Comparison of ENCODE assay signal across 36 cellular contexts in the genomic region with DNA sequence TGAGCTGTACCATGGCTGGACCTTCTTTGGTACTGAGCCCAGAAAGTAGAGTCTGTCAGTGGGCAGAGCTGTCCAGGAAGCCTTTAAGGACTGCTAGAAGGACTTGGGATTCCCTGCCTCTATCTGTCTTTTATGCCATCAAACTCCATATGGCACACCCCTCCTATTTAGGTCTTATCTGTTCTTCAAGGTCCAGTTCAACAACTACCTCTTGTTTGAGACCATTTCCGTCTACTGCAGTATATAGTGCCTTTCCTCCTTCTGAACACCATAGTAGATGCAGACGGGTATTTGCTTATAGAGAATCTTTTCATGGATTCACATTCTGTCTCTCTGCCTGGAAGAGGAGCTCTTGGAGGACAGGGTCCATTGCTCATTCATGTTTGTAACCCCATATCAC.
"Had no signal": no experiment of that assay in that cellular context is flagged by ENCODE, and none has a peak within 500 bp of the region (broad histone marks: within the 10 kb centered on the region; RNA-seq: fewer than 3 reads in every experiment).

No MANE protein-coding gene starts in this region.

- H3K36me3 ChIP-seq: adrenal gland, ascending aorta, brain microvascular endothelial cell, breast epithelium had no signal

- H3K4me1 Mint-ChIP-seq: activated B cell treated with CpG ODN at 0.5 μM for 24 hours; activated CD4-positive, alpha-beta T cell treated with anti-CD3 and anti-CD28 coated beads, Interleukin-2, amount 10 ng/mL, durations not matched to agents 24 days and 14 days; activated naive CD8-positive, alpha-beta T cell treated with anti-CD3 and anti-CD28 coated beads for 36 hours; activated T-helper 17 cell treated with anti-CD3 and anti-CD28 coated beads, Interleukin-2, amount 50 U/mL, for 72 hours had no signal

- H3K4me3 Mint-ChIP-seq: activated B cell treated with CpG ODN at 0.5 μM for 24 hours; activated CD4-positive, alpha-beta memory T cell treated with anti-CD3 and anti-CD28 coated beads for 36 hours; activated CD4-positive, alpha-beta T cell treated with anti-CD3 and anti-CD28 coated beads, Interleukin-2, amount 10 ng/mL, durations not matched to agents 24 days and 14 days; activated CD8-positive, alpha-beta T cell treated with anti-CD3 and anti-CD28 coated beads for 36 hours; activated naive CD4-positive, alpha-beta T cell treated with anti-CD3 and anti-CD28 coated beads for 36 hours; activated naive CD8-positive, alpha-beta T cell treated with anti-CD3 and anti-CD28 coated beads for 36 hours; activated T-cell treated with anti-CD3 and anti-CD28 coated beads, Interleukin-2, amount 50 U/mL, for 4 hours; activated T-cell treated with anti-CD3 and anti-CD28 coated beads, Interleukin-2, amount 50 U/mL, for 72 hours; activated T-helper 1 cell treated with anti-CD3 and anti-CD28 coated beads, Interleukin-12 subunit alpha, Interleukin-12 subunit beta, Interleukin-2, Interleukin-4 antibody, amounts not matched to agents 30 ng/mL and 10 ng/mL and 1 ng/mL, durations not matched to agents 14 hours and 24 hours and 36 hours; activated T-helper 17 cell treated with anti-CD3 and anti-CD28 coated beads, Interleukin-2, amount 50 U/mL, for 72 hours; T-helper 1 cell treated with Interleukin-12 subunit alpha and Interleukin-12 subunit beta and Interleukin-4 antibody, amounts not matched to agents 30 μg/mL and 1 μg/mL, for 36 hours; T-helper 2 cell treated with Interferon-gamma antibody and Interleukin-4, amounts not matched to agents 5 μg/mL and 100 μg/mL, for 36 hours had no signal

- H3K9me3 ChIP-seq: body of pancreas had no signal

- H3K4me3 ChIP-seq: adrenal gland, ascending aorta, body of pancreas, breast epithelium had no signal

- DNase-seq: activated B cell treated with CpG ODN at 0.5 μM for 24 hours; activated CD4-positive, alpha-beta memory T cell treated with anti-CD3 and anti-CD28 coated beads for 36 hours; activated CD4-positive, alpha-beta T cell treated with anti-CD3 and anti-CD28 coated beads for 4 hours; activated CD4-positive, alpha-beta T cell treated with anti-CD3 and anti-CD28 coated beads, Interleukin-2, amount 10 ng/mL, durations not matched to agents 24 days and 14 days; activated CD4-positive, alpha-beta T cell treated with anti-CD3 and anti-CD28 coated beads, Interleukin-2, amount 50 U/mL, for 1 hour; activated CD4-positive, alpha-beta T cell treated with anti-CD3 and anti-CD28 coated beads, Interleukin-2, amount 50 U/mL, for 4 hours; activated CD4-positive, CD25-positive, alpha-beta regulatory T cell treated with anti-CD3 and anti-CD28 coated beads, Interleukin-2, amount 50 U/mL, for 72 hours; activated CD8-positive, alpha-beta memory T cell treated with anti-CD3 and anti-CD28 coated beads, Interleukin-2, amount 50 U/mL, for 4 hours; activated CD8-positive, alpha-beta T cell treated with anti-CD3 and anti-CD28 coated beads for 36 hours; activated effector memory CD4-positive, alpha-beta T cell treated with anti-CD3 and anti-CD28 coated beads, Interleukin-2, amount 50 U/mL, for 16 hours; activated gamma-delta T cell treated with Interleukin-2 at 50 U/mL for 16 hours; activated naive CD4-positive, alpha-beta T cell; activated naive CD4-positive, alpha-beta T cell treated with anti-CD3 and anti-CD28 coated beads for 36 hours; activated naive CD4-positive, alpha-beta T cell treated with anti-CD3 and anti-CD28 coated beads, Interleukin-2, amount 50 U/mL, for 16 hours; activated naive CD8-positive, alpha-beta T cell treated with anti-CD3 and anti-CD28 coated beads for 36 hours; activated T-cell treated with anti-CD3 and anti-CD28 coated beads for 4 hours; activated T-cell treated with anti-CD3 and anti-CD28 coated beads, Interleukin-2, amount 50 U/mL, for 1 hour; activated T-cell treated with anti-CD3 and anti-CD28 coated beads, Interleukin-2, amount 50 U/mL, for 4 hours; activated T-cell treated with anti-CD3 and anti-CD28 coated beads, Interleukin-2, amount 50 U/mL, for 72 hours; adrenal gland; amygdala; body of pancreas; brain microvascular endothelial cell; central memory CD4-positive, alpha-beta T cell; T-helper 1 cell; T-helper 2 cell; T-helper 9 cell had no signal

- H3K27ac ChIP-seq: adrenal gland, ascending aorta, body of pancreas, brain microvascular endothelial cell, breast epithelium, VCaP had no signal

- H3K27me3 ChIP-seq: ascending aorta, body of pancreas, brain microvascular endothelial cell had no signal

- FAIRE-seq: TTC549 had no signal

- H3K27me3 Mint-ChIP-seq: activated B cell treated with CpG ODN at 0.5 μM for 24 hours; activated CD4-positive, alpha-beta T cell treated with anti-CD3 and anti-CD28 coated beads, Interleukin-2, amount 10 ng/mL, durations not matched to agents 24 days and 14 days; activated CD8-positive, alpha-beta T cell treated with anti-CD3 and anti-CD28 coated beads for 36 hours; activated naive CD8-positive, alpha-beta T cell treated with anti-CD3 and anti-CD28 coated beads for 36 hours; activated T-helper 17 cell treated with anti-CD3 and anti-CD28 coated beads, Interleukin-2, amount 50 U/mL, for 72 hours had no signal

- H3K27ac Mint-ChIP-seq: activated B cell treated with CpG ODN at 0.5 μM for 24 hours; activated CD4-positive, alpha-beta memory T cell treated with anti-CD3 and anti-CD28 coated beads for 36 hours; activated CD4-positive, alpha-beta T cell treated with anti-CD3 and anti-CD28 coated beads, Interleukin-2, amount 10 ng/mL, durations not matched to agents 24 days and 14 days; activated CD8-positive, alpha-beta T cell treated with anti-CD3 and anti-CD28 coated beads for 36 hours; activated naive CD4-positive, alpha-beta T cell treated with anti-CD3 and anti-CD28 coated beads for 36 hours; activated naive CD4-positive, alpha-beta T cell treated with anti-CD3 and anti-CD28 coated beads, Interleukin-2, amount 50 U/mL, for 72 hours; activated naive CD8-positive, alpha-beta T cell treated with anti-CD3 and anti-CD28 coated beads for 36 hours; activated T-cell treated with anti-CD3 and anti-CD28 coated beads, Interleukin-2, amount 50 U/mL, for 72 hours; activated T-helper 1 cell treated with anti-CD3 and anti-CD28 coated beads, Interleukin-12 subunit alpha, Interleukin-12 subunit beta, Interleukin-2, Interleukin-4 antibody, amounts not matched to agents 30 ng/mL and 10 ng/mL and 1 ng/mL, durations not matched to agents 14 hours and 24 hours and 36 hours; activated T-helper 17 cell treated with anti-CD3 and anti-CD28 coated beads, Interleukin-2, amount 50 U/mL, for 72 hours; T-helper 1 cell treated with Interleukin-12 subunit alpha and Interleukin-12 subunit beta and Interleukin-4 antibody, amounts not matched to agents 30 μg/mL and 1 μg/mL, for 36 hours; T-helper 2 cell treated with Interferon-gamma antibody and Interleukin-4, amounts not matched to agents 5 μg/mL and 100 μg/mL, for 36 hours had no signal

- H3K9me3 Mint-ChIP-seq: activated B cell treated with CpG ODN at 0.5 μM for 24 hours; activated naive CD4-positive, alpha-beta T cell treated with anti-CD3 and anti-CD28 coated beads for 36 hours; activated naive CD4-positive, alpha-beta T cell treated with anti-CD3 and anti-CD28 coated beads, Interleukin-2, amount 50 U/mL, for 72 hours; activated T-helper 1 cell treated with anti-CD3 and anti-CD28 coated beads, Interleukin-12 subunit alpha, Interleukin-12 subunit beta, Interleukin-2, Interleukin-4 antibody, amounts not matched to agents 30 ng/mL and 10 ng/mL and 1 ng/mL, durations not matched to agents 14 hours and 24 hours and 36 hours; activated T-helper 17 cell treated with anti-CD3 and anti-CD28 coated beads, Interleukin-2, amount 50 U/mL, for 72 hours had no signal

- H3K4me1 ChIP-seq: adrenal gland, ascending aorta, body of pancreas, breast epithelium had no signal

- ATAC-seq: activated CD8-positive, alpha-beta T cell treated with anti-CD3 and anti-CD28 coated beads for 36 hours; activated naive CD4-positive, alpha-beta T cell treated with anti-CD3 and anti-CD28 coated beads, Interleukin-2, amount 50 U/mL, for 72 hours; activated T-cell treated with anti-CD3 and anti-CD28 coated beads, Interleukin-2, amount 50 U/mL, for 4 hours; activated T-cell treated with anti-CD3 and anti-CD28 coated beads, Interleukin-2, amount 50 U/mL, for 72 hours; activated T-helper 17 cell treated with anti-CD3 and anti-CD28 coated beads, Interleukin-2, amount 50 U/mL, for 72 hours; body of pancreas had no signal

- H3K36me3 Mint-ChIP-seq: activated CD4-positive, alpha-beta memory T cell treated with anti-CD3 and anti-CD28 coated beads for 36 hours; activated naive CD4-positive, alpha-beta T cell treated with anti-CD3 and anti-CD28 coated beads, Interleukin-2, amount 50 U/mL, for 72 hours; activated naive CD8-positive, alpha-beta T cell treated with anti-CD3 and anti-CD28 coated beads for 36 hours had no signal
